In genomic region chr6:77368660-77369313, GRCh38 we compare ENCODE assay signal across 8 cellular contexts.
DNase-seq lines count a peak whose midpoint lies in the region; ATAC-seq and TF ChIP-seq lines count a peak whose summit lies in the region.

No MANE protein-coding gene starts in this region.

- H3K27ac Mint-ChIP-seq in neural crest cell (ENCODE audit: unreplicated experiment): no peak overlapping the region

- no peaks in the 10 kb centered on the region for H3K27me3 Mint-ChIP-seq in neural crest cell (ENCODE audit: low read depth)

- H3K4me1 Mint-ChIP-seq in neural crest cell: no peaks in the 10 kb centered on the region

- peak overlapping the region; percentile 92 for H3K4me3 Mint-ChIP-seq in neural crest cell

- no peaks in the 10 kb centered on the region for H3K27me3 ChIP-seq in BJ (ENCODE audit: control insufficient read depth, insufficient read depth, low read length)

- CTCF ChIA-PET in BJ (lab: Yijun Ruan, JAX): no interaction called here

- peak overlapping the region; percentile 49 for H3K4me3 ChIP-seq in BJ (ENCODE audit: low read depth, low read length)

- H3K9me3 Mint-ChIP-seq in neural crest cell: no peaks in the 10 kb centered on the region

- ATAC-seq in HG03469 (IDR thresholded peaks at IDR 0.05; ENCODE audit: unreplicated experiment) (no peak), GM18909 (IDR thresholded peaks at IDR 0.05; ENCODE audit: poor library complexity, unreplicated experiment) (no peak)

- POLR2A ChIA-PET in BJ (lab: Charles Lee): no interaction called here

- TF ChIP-seq CTCF in BJ (IDR thresholded peaks at IDR 0.05; ENCODE audit: insufficient read depth, low read depth, low read length) (0 out of 2 replicates have a peak, but pooled peaks have one; percentile 12), neural crest cell (conservative IDR thresholded peaks at IDR 0.05) (no peak)

- no peaks in the 10 kb centered on the region for H3K36me3 Mint-ChIP-seq in neural crest cell (ENCODE audit: low read depth)

- DNase-seq in BJ (ENCODE audit: low read depth) (no peak), RPMI7951 (ENCODE audit: low read depth) (peak; percentile 74), glomerular visceral epithelial cell (ENCODE audit: extremely low spot score) (peak; percentile 71), neural crest cell (ENCODE audit: low read depth, low spot score) (no peak), NCI-H1092 treated with DMSO at 0.1 percent for 48 hours (lab: John Stamatoyannopoulos, UW) (no peak), NCI-H2107 treated with DMSO at 0.1 percent for 48 hours (lab: John Stamatoyannopoulos, UW; ENCODE audit: unreplicated experiment) (no peak)

- H3K36me3 ChIP-seq in BJ (ENCODE audit: control insufficient read depth, insufficient read depth, low read length): no peaks in the 10 kb centered on the region

Comparison
In these comparisons a context has a peak if more than half of its experiments do, and no peak if none do; other contexts are left out.
1. DNase-seq: peak in RPMI7951 (single experiment) and glomerular visceral epithelial cell (single experiment); none in BJ (single experiment), neural crest cell (single experiment), NCI-H1092 treated with DMSO at 0.1 percent for 48 hours (single experiment) and NCI-H2107 treated with DMSO at 0.1 percent for 48 hours (single experiment).